Comparison of ENCODE assay signal across 1 cellular context in genomic region chr3:196590279-196590678, GRCh38.
TF ChIP-seq lines count a peak whose summit lies in the region.

No MANE protein-coding gene starts in this region.

TF ChIP-seq in HepG2, 621 proteins besides CTCF, POLR2A, EP300 and RAD21:
- no peak for TF ChIP-seq MAZ (IDR thresholded peaks at IDR 0.05; ENCODE audit: borderline replicate concordance, low read depth, low read length)
- TF ChIP-seq MAZ (CRISPR knock-in tag; IDR thresholded peaks at IDR 0.05; ENCODE audit: low read depth) = no peak
- TF ChIP-seq MAF1 (CRISPR knock-in tag; IDR thresholded peaks at IDR 0.05; ENCODE audit: borderline replicate concordance) = no peak
- no peak for TF ChIP-seq SUZ12 (IDR thresholded peaks at IDR 0.05; ENCODE audit: low read depth, low read length)
- TF ChIP-seq ZNF737 (CRISPR knock-in tag; IDR thresholded peaks at IDR 0.05; ENCODE audit: borderline replicate concordance) = no peak
- TF ChIP-seq ZKSCAN1 (IDR thresholded peaks at IDR 0.05; ENCODE audit: low read length) = no peak
- TF ChIP-seq SMARCE1 (IDR thresholded peaks at IDR 0.05; ENCODE audit: borderline replicate concordance) = no peak
- no peak for TF ChIP-seq ZNF383 (CRISPR knock-in tag; IDR thresholded peaks at IDR 0.05; ENCODE audit: borderline replicate concordance)
- TF ChIP-seq MIER2 (CRISPR knock-in tag; IDR thresholded peaks at IDR 0.05) = no peak
- no peak for TF ChIP-seq ZSCAN29 (CRISPR knock-in tag; conservative IDR thresholded peaks at IDR 0.05)
- no peak for TF ChIP-seq EEA1 (CRISPR knock-in tag; IDR thresholded peaks at IDR 0.05; ENCODE audit: borderline replicate concordance)
- TF ChIP-seq ZNF790 (CRISPR knock-in tag; IDR thresholded peaks at IDR 0.05; ENCODE audit: borderline replicate concordance) = no peak
- no peak for TF ChIP-seq POLR2AphosphoS5 (IDR thresholded peaks at IDR 0.05; ENCODE audit: low read depth, low read length)
- TF ChIP-seq SP5 (CRISPR knock-in tag; IDR thresholded peaks at IDR 0.05; ENCODE audit: borderline replicate concordance, low read depth) = no peak
- no peak for TF ChIP-seq ZNF264 (CRISPR knock-in tag; IDR thresholded peaks at IDR 0.05)
- TF ChIP-seq ZNF616 (CRISPR knock-in tag; IDR thresholded peaks at IDR 0.05; ENCODE audit: low read depth) = no peak
- no peak for TF ChIP-seq ZNF740 (CRISPR knock-in tag; IDR thresholded peaks at IDR 0.05)
- no peak for TF ChIP-seq POLR2G (IDR thresholded peaks at IDR 0.05; ENCODE audit: low read depth, low read length)
- TF ChIP-seq CCDC6 (CRISPR knock-in tag; IDR thresholded peaks at IDR 0.05) = no peak
- no peak for TF ChIP-seq ZNF772 (CRISPR knock-in tag; IDR thresholded peaks at IDR 0.05)
